8 cellular contexts compared by ENCODE assay signal in genomic region chr3:170221924-170222646, GRCh38. TPM values are rescaled to one million over a fixed set of nuclear protein-coding genes. Genes with fewer than 3 reads are reported as not detected.
DNase-seq lines count a peak whose midpoint lies in the region; ATAC-seq and TF ChIP-seq lines count a peak whose summit lies in the region.

TSS of gene PRKCI (plus strand) at chr3:170222424. CDS start at chr3:170222670, 246 bp downstream.

- no peaks in the 10 kb centered on the region for H3K9me3 ChIP-seq in A673 (ENCODE audit: low read depth, low read length, poor library complexity, severe bottlenecking)
- H3K9me3 ChIP-seq in WERI-Rb-1 (ENCODE audit: severe bottlenecking): no peaks in the 10 kb centered on the region
- H3K9me3 ChIP-seq in mammary epithelial cell (replicated peaks; ENCODE audit: insufficient read depth, low read length): no peaks in the 10 kb centered on the region
- no peaks in the 10 kb centered on the region; the same call in 1 of the 2 replicates for H3K9me3 ChIP-seq in iPS-20b (ENCODE audit: insufficient read depth, low read depth, low read length)

- H3K9ac ChIP-seq in mammary epithelial cell (ENCODE audit: insufficient read depth, low read length): peak within 1 kb of the TSS; percentile 99
- peak within 1 kb of the TSS; percentile 96 for H3K9ac ChIP-seq in iPS-20b (ENCODE audit: low read depth, low read length)

- POLR2A ChIA-PET in A673 (lab: Charles Lee; ENCODE audit: low non-redundant PET): no interaction called here

- H3K27ac ChIP-seq in A673 (ENCODE audit: low read depth, low read length, poor library complexity, severe bottlenecking) (peak within 1 kb of the TSS; percentile 99), WERI-Rb-1 (peak within 1 kb of the TSS; percentile 99), mammary epithelial cell (ENCODE audit: insufficient read depth, low read depth, low read length) (peak within 1 kb of the TSS; percentile 99), iPS-20b (ENCODE audit: low read length) (peak within 1 kb of the TSS; percentile 95), skin epidermis (peak within 1 kb of the TSS; percentile 78 to 99 (median 97))

- H3K4me1 ChIP-seq in A673 (ENCODE audit: insufficient read depth, low read length, poor library complexity, severe bottlenecking): peaks cover 26% of the 10 kb centered on the region
- H3K4me1 ChIP-seq in mammary epithelial cell (ENCODE audit: insufficient read depth, low read length): peaks cover 28% of the 10 kb centered on the region
- peaks cover 13% of the 10 kb centered on the region; the same call in 1 of the 2 replicates for H3K4me1 ChIP-seq in iPS-20b (ENCODE audit: insufficient read depth, low read length)

- H3K27me3 ChIP-seq in A673 (replicated peaks; ENCODE audit: insufficient read depth, low read depth, low read length, poor library complexity) (no peaks in the 10 kb centered on the region), WERI-Rb-1 (ENCODE audit: insufficient read depth, low read depth, severe bottlenecking) (no peaks in the 10 kb centered on the region), mammary epithelial cell (ENCODE audit: insufficient read depth, low read length) (no peaks in the 10 kb centered on the region), iPS-20b (ENCODE audit: insufficient read depth, low read length) (no peaks in the 10 kb centered on the region)

- no peaks in the 10 kb centered on the region for H4K20me1 ChIP-seq in mammary epithelial cell (ENCODE audit: insufficient read depth, low read length)

- H3K79me2 ChIP-seq in mammary epithelial cell (ENCODE audit: insufficient read depth, low read length): peaks cover 47% of the 10 kb centered on the region

- no TSS peak for BruUV-seq in A673 (replicated peaks; lab: Mats Ljungman, UMichigan)
- BruUV-seq in mammary epithelial cell (replicated peaks; lab: Mats Ljungman, UMichigan): no TSS peak

- ATAC-seq in GM18867 (IDR thresholded peaks at IDR 0.05; ENCODE audit: unreplicated experiment) (peak; percentile 97), HG03103 (IDR thresholded peaks at IDR 0.05; ENCODE audit: low read depth, unreplicated experiment) (peak; percentile 90)

- H3K36me3 ChIP-seq in A673 (ENCODE audit: insufficient read depth, low read length, poor library complexity, severe bottlenecking) (no peaks in the 10 kb centered on the region), WERI-Rb-1 (peaks cover 4% of the 10 kb centered on the region), mammary epithelial cell (ENCODE audit: insufficient read depth, low read length) (no peaks in the 10 kb centered on the region), iPS-20b (ENCODE audit: insufficient read depth, low read depth, low read length) (no peaks in the 10 kb centered on the region)

- intact Hi-C loops in A673 (cut with micrococcal nuclease; ENCODE audit: unreplicated experiment): loop anchor here (5.0 kb wide), 1 partner anchor 135 kb away; the partner anchor contains the start of gene SKIL
- intact Hi-C loops in mammary epithelial cell (cut with micrococcal nuclease): loop anchor here (2.0 to 5.0 kb wide), 3 partner anchors 23 to 41 kb away; partner anchors contain the start of gene PHC3

- no peak for TF ChIP-seq CTCF in A673 (conservative IDR thresholded peaks at IDR 0.05; ENCODE audit: low read depth, low read length)
- TF ChIP-seq CTCF in WERI-Rb-1 (IDR thresholded peaks at IDR 0.05; ENCODE audit: low read depth, low read length): no peak
- no peak for TF ChIP-seq CTCF in mammary epithelial cell (conservative IDR thresholded peaks at IDR 0.05 in 1 of 2, IDR thresholded peaks at IDR 0.05 in 1 of 2; ENCODE audit: extremely low read depth in 1 of 2, insufficient read depth in 1 of 2, low read depth in 1 of 2, low read length in 2 of 2)

- peak within 1 kb of the TSS; percentile 88 for H3K4me2 ChIP-seq in mammary epithelial cell (ENCODE audit: insufficient read depth, low read depth, low read length)

- CTCF ChIA-PET in A673 (lab: Charles Lee) (no interaction called here), mammary epithelial cell (lab: Charles Lee; ENCODE audit: low non-redundant PET) (no interaction called here)

- H2AFZ ChIP-seq in mammary epithelial cell (ENCODE audit: low read depth, low read length): peak within 1 kb of the TSS; percentile 96

- WGBS in mammary epithelial cell (ENCODE audit: low coverage, missing lambda C conversion rate): under 1% methylated on average over 17 of the region's 60 CpGs

- dilution Hi-C loops in mammary epithelial cell (cut with HindIII; ENCODE audit: low sequenced_read_pairs): no loop called here

- in situ Hi-C loops in mammary epithelial cell (cut with MboI; ENCODE audit: low sequenced_read_pairs in 2 of 2): no loop called here

- H3K4me3 ChIP-seq in A673 (ENCODE audit: low read depth, low read length, poor library complexity, severe bottlenecking): peak within 1 kb of the TSS; percentile 95
- peak within 1 kb of the TSS; percentile 86 for H3K4me3 ChIP-seq in WERI-Rb-1 (ENCODE audit: low read depth, low read length)
- H3K4me3 ChIP-seq in mammary epithelial cell (replicated peaks in 1 of 3; ENCODE audit: insufficient read depth in 1 of 3, low read depth in 2 of 3, low read length in 3 of 3): peak within 1 kb of the TSS; percentile 51 to 84 (median 77)
- peak within 1 kb of the TSS; percentile 87 for H3K4me3 ChIP-seq in iPS-20b (ENCODE audit: low read length)
- H3K4me3 ChIP-seq in skin epidermis: peak within 1 kb of the TSS; percentile 70 to 96 (median 88)

- peak; percentile 99 for DNase-seq in A673 (ENCODE audit: low spot score)
- DNase-seq in NCI-H2196 (lab: John Stamatoyannopoulos, UW; ENCODE audit: unreplicated experiment): peak; percentile 97
- peak; percentile 97 for DNase-seq in WERI-Rb-1
- DNase-seq in mammary epithelial cell: peak; percentile 96

RNA-seq across cellular contexts. Expression of gene PRKCI, which starts in this region (rescaled TPM):
- total RNA-seq in A673 (2021) (44.7 and 48.2 TPM in 2 replicates), mammary epithelial cell (100 to 1,000 TPM in 1 of 2 donors, 10 to 100 TPM in 1; 62.7 to 122 TPM)
- polyA plus RNA-seq in mammary epithelial cell: 27.4 TPM
- 39.6 TPM for polyA minus RNA-seq in mammary epithelial cell

Comparison
In these comparisons a context has a peak if more than half of its experiments do, and no peak if none do; other contexts are left out.
1. Peak in every context shown above with its lines: DNase-seq, ATAC-seq, H3K4me3 ChIP-seq and H3K27ac ChIP-seq.